23 cellular contexts compared by ENCODE assay signal in the genomic region with DNA sequence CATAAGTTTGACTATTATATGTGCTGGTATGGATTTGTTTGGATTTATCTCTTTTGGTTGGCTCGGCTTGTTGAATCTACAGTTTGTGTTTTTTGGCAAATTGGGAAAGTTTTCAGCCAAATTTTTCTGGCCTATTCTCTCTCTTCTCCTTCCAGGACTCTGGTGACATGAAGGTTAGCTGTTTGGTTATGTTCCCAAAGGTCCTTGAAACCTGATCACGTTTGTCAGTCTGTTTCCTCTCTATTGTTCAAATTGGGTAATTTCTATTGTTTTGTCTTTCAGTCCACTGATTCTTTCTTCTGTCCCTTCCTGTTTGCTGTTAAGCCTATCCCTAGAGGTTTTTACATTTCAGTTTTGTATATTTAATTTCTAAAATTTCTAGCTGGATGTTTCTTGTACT.
"Had no signal": no experiment of that assay in that cellular context is flagged by ENCODE, and none has a peak within 500 bp of the region (broad histone marks: within the 10 kb centered on the region; RNA-seq: fewer than 3 reads in every experiment).

No MANE protein-coding gene starts in this region.

- H3K4me2 ChIP-seq: hepatocyte had no signal

- H3K4me1 ChIP-seq: breast epithelium, colonic mucosa, pancreas had no signal

- H3K4me3 Mint-ChIP-seq: activated B cell treated with CpG ODN at 0.5 μM for 24 hours; activated CD4-positive, alpha-beta T cell treated with anti-CD3 and anti-CD28 coated beads for 36 hours; activated naive CD8-positive, alpha-beta T cell treated with anti-CD3 and anti-CD28 coated beads for 36 hours; activated T-cell treated with anti-CD3 and anti-CD28 coated beads, Interleukin-2, amount 50 U/mL, for 4 hours; mesothelial cell of epicardium; naive thymus-derived CD8-positive, alpha-beta T cell; stimulated activated naive CD8-positive, alpha-beta T cell treated with anti-CD3 and anti-CD28 coated beads, Interleukin-15, amount 100 ng/mL, for 72 hours had no signal

- H3K27ac ChIP-seq: breast epithelium, colonic mucosa, hepatocyte, left ventricle myocardium inferior, neutrophil, pancreas, tibial artery had no signal

- H3K27ac Mint-ChIP-seq: activated B cell treated with CpG ODN at 0.5 μM for 24 hours; activated CD4-positive, alpha-beta T cell treated with anti-CD3 and anti-CD28 coated beads for 36 hours; activated naive CD8-positive, alpha-beta T cell treated with anti-CD3 and anti-CD28 coated beads for 36 hours; mesothelial cell of epicardium; stimulated activated naive CD8-positive, alpha-beta T cell treated with anti-CD3 and anti-CD28 coated beads, Interleukin-15, amount 100 ng/mL, for 72 hours had no signal

- H3K4me3 ChIP-seq: breast epithelium, colonic mucosa, hepatocyte, left ventricle myocardium inferior, pancreas, tibial artery had no signal

- H3K27me3 ChIP-seq: breast epithelium, colonic mucosa, neutrophil, pancreas, tibial artery had no signal

- DNase-seq: activated B cell treated with CpG ODN at 0.5 μM for 24 hours; activated CD4-positive, alpha-beta T cell treated with anti-CD3 and anti-CD28 coated beads, Interleukin-2, amount 50 U/mL, for 4 hours; activated CD8-positive, alpha-beta memory T cell treated with anti-CD3 and anti-CD28 coated beads, Interleukin-2, amount 50 U/mL, for 48 hours; activated naive CD4-positive, alpha-beta T cell treated with Interleukin-2 at 50 U/mL for 16 hours; activated naive CD8-positive, alpha-beta T cell treated with anti-CD3 and anti-CD28 coated beads for 36 hours; activated T-cell treated with anti-CD3 and anti-CD28 coated beads, Interleukin-2, amount 50 U/mL, for 4 hours; colonic mucosa; erythroblast; glutamatergic neuron; left ventricle myocardium inferior; naive thymus-derived CD8-positive, alpha-beta T cell; pancreas; right cardiac atrium; stimulated activated CD4-positive, alpha-beta T cell treated with anti-CD3 and anti-CD28 coated beads, Interleukin-1b, Interleukin-23, amount 100 ng/mL, for 48 hours; stimulated activated naive CD8-positive, alpha-beta T cell treated with anti-CD3 and anti-CD28 coated beads, Interleukin-15, amount 100 ng/mL, for 72 hours; T-helper 1 cell; T-helper 9 cell; tibial artery had no signal

- H3K79me2 ChIP-seq: hepatocyte had no signal

- H2AFZ ChIP-seq: hepatocyte had no signal

- ATAC-seq: activated CD4-positive, alpha-beta T cell treated with anti-CD3 and anti-CD28 coated beads for 36 hours; activated T-cell treated with anti-CD3 and anti-CD28 coated beads, Interleukin-2, amount 50 U/mL, for 4 hours; naive thymus-derived CD8-positive, alpha-beta T cell; pancreas; stimulated activated naive CD8-positive, alpha-beta T cell treated with anti-CD3 and anti-CD28 coated beads, Interleukin-15, amount 100 ng/mL, for 72 hours had no signal

- H3K36me3 Mint-ChIP-seq: activated naive CD8-positive, alpha-beta T cell treated with anti-CD3 and anti-CD28 coated beads for 36 hours; mesothelial cell of epicardium had no signal

- H3K4me1 Mint-ChIP-seq: activated CD4-positive, alpha-beta T cell treated with anti-CD3 and anti-CD28 coated beads for 36 hours; activated naive CD8-positive, alpha-beta T cell treated with anti-CD3 and anti-CD28 coated beads for 36 hours; mesothelial cell of epicardium; naive thymus-derived CD8-positive, alpha-beta T cell; stimulated activated naive CD8-positive, alpha-beta T cell treated with anti-CD3 and anti-CD28 coated beads, Interleukin-15, amount 100 ng/mL, for 72 hours had no signal

- H3K36me3 ChIP-seq: breast epithelium, colonic mucosa, left ventricle myocardium inferior, neutrophil, pancreas, tibial artery had no signal
